8 cellular contexts compared by ENCODE assay signal in the genomic region with DNA sequence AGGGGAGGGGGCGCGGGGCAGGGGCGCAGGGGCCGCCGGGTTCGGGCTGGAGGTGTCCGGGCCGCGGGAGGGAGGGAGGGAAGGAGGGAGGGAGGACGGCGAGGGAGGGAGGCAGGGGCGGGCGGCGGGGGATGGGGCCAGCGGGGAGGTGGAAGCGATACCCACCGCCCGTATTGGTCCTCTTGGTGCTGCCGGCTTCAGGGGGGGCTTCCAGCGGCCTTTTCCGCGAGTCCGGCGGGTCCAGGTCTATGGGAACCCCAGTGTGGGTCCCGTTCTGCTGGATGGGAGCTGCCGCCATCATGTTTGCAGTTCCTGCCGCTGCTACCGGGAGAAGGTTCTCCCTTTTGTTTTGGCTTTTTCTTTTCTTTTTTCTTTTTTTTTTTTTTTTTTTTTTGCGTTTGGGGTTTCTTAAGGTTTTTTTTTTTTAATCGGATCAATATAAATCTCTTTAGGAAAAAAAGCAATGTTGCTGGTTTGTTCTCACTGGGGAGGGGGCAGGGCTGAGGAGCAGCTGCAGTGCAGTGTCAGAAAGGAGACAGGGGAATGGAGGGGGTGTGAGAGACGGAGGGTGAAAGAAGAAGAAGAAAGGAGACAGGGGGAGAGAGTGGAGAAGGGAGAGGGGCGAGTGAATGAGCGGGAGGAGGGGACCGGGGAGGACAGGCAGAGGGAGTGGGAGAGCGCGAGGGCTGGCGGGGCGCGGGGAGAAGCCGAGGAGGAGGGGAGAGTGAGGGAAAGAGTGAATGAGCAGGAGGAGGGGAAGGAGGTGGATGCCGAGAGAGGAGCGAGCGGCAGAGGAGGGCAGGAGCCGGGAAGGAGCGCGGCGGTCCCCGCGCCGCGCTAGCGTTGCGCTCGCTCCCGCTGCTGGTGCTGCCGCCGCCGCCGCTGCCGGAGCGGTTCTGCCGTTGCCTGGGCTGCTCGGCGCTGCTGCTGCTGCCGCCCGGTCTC. TPM values are rescaled to one million over a fixed set of nuclear protein-coding genes. Genes with fewer than 3 reads are reported as not detected.
A peak's percentile ranks its signal among the peaks of the same experiment; 100 is the strongest.
DNase-seq lines count a peak whose midpoint lies in the region; ATAC-seq and TF ChIP-seq lines count a peak whose summit lies in the region.

A gene with protein sequence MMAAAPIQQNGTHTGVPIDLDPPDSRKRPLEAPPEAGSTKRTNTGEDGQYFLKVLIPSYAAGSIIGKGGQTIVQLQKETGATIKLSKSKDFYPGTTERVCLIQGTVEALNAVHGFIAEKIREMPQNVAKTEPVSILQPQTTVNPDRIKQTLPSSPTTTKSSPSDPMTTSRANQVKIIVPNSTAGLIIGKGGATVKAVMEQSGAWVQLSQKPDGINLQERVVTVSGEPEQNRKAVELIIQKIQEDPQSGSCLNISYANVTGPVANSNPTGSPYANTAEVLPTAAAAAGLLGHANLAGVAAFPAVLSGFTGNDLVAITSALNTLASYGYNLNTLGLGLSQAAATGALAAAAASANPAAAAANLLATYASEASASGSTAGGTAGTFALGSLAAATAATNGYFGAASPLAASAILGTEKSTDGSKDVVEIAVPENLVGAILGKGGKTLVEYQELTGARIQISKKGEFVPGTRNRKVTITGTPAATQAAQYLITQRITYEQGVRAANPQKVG (minus strand): TSS at position 898 of the 945 bp plus-strand sequence. CDS start 597 bp downstream, at position 301.

- H3K4me3 Mint-ChIP-seq in activated CD8-positive, alpha-beta memory T cell treated with anti-CD3 and anti-CD28 coated beads, Interleukin-2, amount 10 ng/mL, durations not matched to agents 7 days and 5 days: peak within 1 kb of the TSS; percentile 11

- DNase-seq in activated CD8-positive, alpha-beta memory T cell treated with anti-CD3 and anti-CD28 coated beads, Interleukin-2, amount 10 ng/mL, durations not matched to agents 7 days and 5 days: no peak
- DNase-seq in activated CD8-positive, alpha-beta memory T cell treated with anti-CD3 and anti-CD28 coated beads, Interleukin-2, amount 50 U/mL, for 4 hours: no peak
- peak; percentile 46 for DNase-seq in NCI-H69 (lab: John Stamatoyannopoulos, UW)
- peak in 9 of 10 donors; percentile 27 to 63 (median 46) for DNase-seq in dorsolateral prefrontal cortex
- peak; percentile 17 to 85 for DNase-seq in lower leg skin (ENCODE audit: low spot score in 2 of 2)
- DNase-seq in testis: peak; percentile 54
- DNase-seq in stimulated activated CD4-positive, alpha-beta T cell treated with anti-CD3 and anti-CD28 coated beads, Interleukin-4, amount 100 ng/mL, for 1 hour: no peak

- intact Hi-C loops in dorsolateral prefrontal cortex (cut with DNase I) (loop anchor here in 1 of 2 donors (10.0 kb wide), 1 partner anchor 203 kb away; no protein-coding TSS in a partner anchor), lower leg skin (cut with DNase I; ENCODE audit: low total_unique reads) (no loop called here), testis (cut with DNase I; ENCODE audit: low total_unique reads) (no loop called here)

- H3K4me1 ChIP-seq in testis: peaks cover 4% of the 10 kb centered on the region

- H3K9me3 ChIP-seq in testis: no peaks in the 10 kb centered on the region

- H3K27ac Mint-ChIP-seq in activated CD8-positive, alpha-beta memory T cell treated with anti-CD3 and anti-CD28 coated beads, Interleukin-2, amount 10 ng/mL, durations not matched to agents 7 days and 5 days: peak within 1 kb of the TSS; percentile 40

- CTCF ChIA-PET in activated CD8-positive, alpha-beta memory T cell treated with anti-CD3 and anti-CD28 coated beads, Interleukin-2, amount 10 ng/mL, durations not matched to agents 7 days and 5 days (lab: Charles Lee): no interaction called here

- H3K27ac ChIP-seq in dorsolateral prefrontal cortex (peak within 1 kb of the TSS; percentile 89 to 99 (median 98)), testis (peak within 1 kb of the TSS; percentile 82 to 91)

- no peaks in the 10 kb centered on the region for H3K9me3 Mint-ChIP-seq in activated CD8-positive, alpha-beta memory T cell treated with anti-CD3 and anti-CD28 coated beads, Interleukin-2, amount 10 ng/mL, durations not matched to agents 7 days and 5 days (ENCODE audit: low read depth)

- H3K27me3 Mint-ChIP-seq in activated CD8-positive, alpha-beta memory T cell treated with anti-CD3 and anti-CD28 coated beads, Interleukin-2, amount 10 ng/mL, durations not matched to agents 7 days and 5 days: peaks cover 22% of the 10 kb centered on the region

- TF ChIP-seq POLR2A in lower leg skin (IDR thresholded peaks at IDR 0.05): no peak
- no peak for TF ChIP-seq POLR2A in testis (IDR thresholded peaks at IDR 0.05)

- 1% methylated on average over 59 of the region's 66 CpGs for WGBS in lower leg skin, 2 donors
- 1% methylated on average over 51 to 55 of the region's 66 CpGs for WGBS in testis, 2 donors

- no peak for ATAC-seq in activated CD8-positive, alpha-beta memory T cell treated with anti-CD3 and anti-CD28 coated beads, Interleukin-2, amount 10 ng/mL, durations not matched to agents 7 days and 5 days
- no peak for ATAC-seq in GM21529 (IDR thresholded peaks at IDR 0.05; ENCODE audit: unreplicated experiment)

- TF ChIP-seq CTCF in dorsolateral prefrontal cortex (IDR thresholded peaks at IDR 0.05 in 54 of 56, conservative IDR thresholded peaks at IDR 0.05 in 2 of 56; ENCODE audit: low read depth in 1 of 56, partially characterized antibody in 56 of 56) (peak in 3 of 56 donors; percentile 2 to 5 (median 2)), lower leg skin (IDR thresholded peaks at IDR 0.05) (no peak), testis (IDR thresholded peaks at IDR 0.05) (no peak)

- H3K36me3 Mint-ChIP-seq in activated CD8-positive, alpha-beta memory T cell treated with anti-CD3 and anti-CD28 coated beads, Interleukin-2, amount 10 ng/mL, durations not matched to agents 7 days and 5 days: peaks cover 2% of the 10 kb centered on the region

- no peaks in the 10 kb centered on the region for H3K27me3 ChIP-seq in dorsolateral prefrontal cortex
- no peaks in the 10 kb centered on the region for H3K27me3 ChIP-seq in testis

- H3K4me3 ChIP-seq in dorsolateral prefrontal cortex (peak within 1 kb of the TSS; percentile 56 to 93 (median 79)), lower leg skin (ENCODE audit: low read depth, poor library complexity, severe bottlenecking) (peak within 1 kb of the TSS; percentile 55), testis (peak within 1 kb of the TSS; percentile 69 to 78)

- peaks cover 2% of the 10 kb centered on the region for H3K4me1 Mint-ChIP-seq in activated CD8-positive, alpha-beta memory T cell treated with anti-CD3 and anti-CD28 coated beads, Interleukin-2, amount 10 ng/mL, durations not matched to agents 7 days and 5 days

- H3K36me3 ChIP-seq in testis (ENCODE audit: low read depth, missing control alignments): no peaks in the 10 kb centered on the region

RNA-seq across cellular contexts. Expression of the gene that starts here (rescaled TPM):
- total RNA-seq in activated CD8-positive, alpha-beta memory T cell treated with anti-CD3 and anti-CD28 coated beads, Interleukin-2, amount 10 ng/mL, durations not matched to agents 7 days and 5 days: under 1 TPM in 1 of 2 experiments, not detected in 1; 0.42 TPM
- total RNA-seq in dorsolateral prefrontal cortex (100 to 1,000 TPM in 106 of 120 experiments, 10 to 100 TPM in 14; 59.9 to 166 (median 119) TPM), lower leg skin (1 to 10 TPM; 3.0 to 8.9 (median 7.1) TPM), testis (10 to 100 TPM; 15.0 to 22.3 TPM)
- polyA plus RNA-seq in testis (ENCODE audit: insufficient read depth, low read depth, low replicate concordance): 15.5 TPM

Comparison
In these comparisons a context has a peak if more than half of its experiments do, and no peak if none do; other contexts are left out.
1. DNase-seq: peak in NCI-H69 (single experiment), dorsolateral prefrontal cortex (9 of 10), lower leg skin (2 of 2) and testis (single experiment); none in activated CD8-positive, alpha-beta memory T cell treated with anti-CD3 and anti-CD28 coated beads, Interleukin-2, amount 10 ng/mL, durations not matched to agents 7 days and 5 days (single experiment), activated CD8-positive, alpha-beta memory T cell treated with anti-CD3 and anti-CD28 coated beads, Interleukin-2, amount 50 U/mL, for 4 hours (single experiment) and stimulated activated CD4-positive, alpha-beta T cell treated with anti-CD3 and anti-CD28 coated beads, Interleukin-4, amount 100 ng/mL, for 1 hour (single experiment).
2. Peak in every context shown above with its lines, with median percentiles within 50 percentile points of each other: H3K4me3 ChIP-seq.